In genomic region chr17:36827056-36827455, GRCh38 we compare ENCODE assay signal across 12 cellular contexts.
DNase-seq lines count a peak whose midpoint lies in the region; ATAC-seq and TF ChIP-seq lines count a peak whose summit lies in the region.
"Had no signal": no experiment of that assay in that cellular context is flagged by ENCODE, and none has a peak within 500 bp of the region (broad histone marks: within the 10 kb centered on the region; RNA-seq: fewer than 3 reads in every experiment).

No MANE protein-coding gene starts in this region.

- no peaks in the 10 kb centered on the region for H3K27me3 ChIP-seq in endodermal cell (ENCODE audit: control insufficient read depth, insufficient read depth, low read length, poor library complexity, severe bottlenecking)
- H3K27me3 ChIP-seq in gastroesophageal sphincter = peaks cover 64% of the 10 kb centered on the region
- H3K27me3 ChIP-seq: BLaER1 had no signal

- H3K4me3 ChIP-seq in endodermal cell (ENCODE audit: low read length) (no peak overlapping the region), gastroesophageal sphincter (no peak overlapping the region)
- H3K4me3 ChIP-seq: BLaER1 had no signal

- H3K9me3 Mint-ChIP-seq in endodermal cell = no peaks in the 10 kb centered on the region
- no peaks in the 10 kb centered on the region for H3K9me3 Mint-ChIP-seq in nephron
- H3K9me3 Mint-ChIP-seq: H9 had no signal

- DNase-seq in NCI-H748 (lab: John Stamatoyannopoulos, UW; ENCODE audit: unreplicated experiment) = peak; percentile 9
- no peak for DNase-seq in NCI-H748 treated with DMSO at 0.1 percent for 48 hours (lab: John Stamatoyannopoulos, UW)
- DNase-seq in endodermal cell = peak; percentile 70
- DNase-seq in DMS153 treated with DMSO at 0.1 percent for 48 hours (lab: John Stamatoyannopoulos, UW; ENCODE audit: unreplicated experiment) = no peak
- DNase-seq in kidney glomerular epithelial cell (lab: John Stamatoyannopoulos, UW) = no peak
- DNase-seq: 8988T, AML-193, H9 had no signal

- H3K4me1 ChIP-seq in endodermal cell (ENCODE audit: control insufficient read depth, insufficient read depth, low read length) (no peaks in the 10 kb centered on the region), gastroesophageal sphincter (no peaks in the 10 kb centered on the region)

- no peak for TF ChIP-seq CTCF in endodermal cell (conservative IDR thresholded peaks at IDR 0.05)
- no peak for TF ChIP-seq CTCF in nephron (IDR thresholded peaks at IDR 0.05; ENCODE audit: unreplicated experiment in 3 of 3)
- TF ChIP-seq CTCF in gastroesophageal sphincter (IDR thresholded peaks at IDR 0.05) = no peak

- H3K27ac Mint-ChIP-seq in endodermal cell (no peak overlapping the region), nephron (peak overlapping the region in 2 of 3 experiments; percentile 30 to 57)
- H3K27ac Mint-ChIP-seq: H9 had no signal

- H3K27ac ChIP-seq in endodermal cell (ENCODE audit: low read depth, low read length) (no peak overlapping the region), gastroesophageal sphincter (no peak overlapping the region)
- H3K27ac ChIP-seq: BLaER1 had no signal

- 86 to 94% methylated on average over 6 to 10 of the region's 10 CpGs for WGBS in endodermal cell (ENCODE audit: insufficient coverage in 1 of 2, insufficient read length in 1 of 2), 2 experiments
- WGBS in gastroesophageal sphincter (ENCODE audit: low coverage in 1 of 2), 2 donors = 20 to 23% methylated on average over 1 to 5 of the region's 10 CpGs

- H3K36me3 Mint-ChIP-seq in endodermal cell (ENCODE audit: low read depth) = no peaks in the 10 kb centered on the region
- no peaks in the 10 kb centered on the region for H3K36me3 Mint-ChIP-seq in nephron (ENCODE audit: low read depth)

- TF ChIP-seq POLR2A in gastroesophageal sphincter (IDR thresholded peaks at IDR 0.05) = no peak

- H3K36me3 ChIP-seq in endodermal cell (ENCODE audit: control insufficient read depth, insufficient read depth, low read length) = no peaks in the 10 kb centered on the region
- H3K36me3 ChIP-seq in gastroesophageal sphincter = no peaks in the 10 kb centered on the region
- H3K36me3 ChIP-seq: BLaER1 had no signal

- H3K9me3 ChIP-seq in endodermal cell (ENCODE audit: control insufficient read depth, low read length) (no peaks in the 10 kb centered on the region), gastroesophageal sphincter (no peaks in the 10 kb centered on the region)
- H3K9me3 ChIP-seq: BLaER1 had no signal

- no peak overlapping the region for H3K9ac ChIP-seq in endodermal cell (ENCODE audit: extremely low read depth, low read length, poor library complexity, severe bottlenecking)
- H3K9ac ChIP-seq: BLaER1 had no signal

- H3K27me3 Mint-ChIP-seq in endodermal cell (ENCODE audit: insufficient read depth) (peaks cover 3% of the 10 kb centered on the region), nephron (ENCODE audit: low read depth) (peaks cover 38% of the 10 kb centered on the region)

- H3K4me3 Mint-ChIP-seq in endodermal cell (no peak overlapping the region), nephron (peak overlapping the region in 1 of 3 experiments; percentile 8)

- H3K4me1 Mint-ChIP-seq in endodermal cell (peaks cover 30% of the 10 kb centered on the region), nephron (peaks cover 5% of the 10 kb centered on the region)

- ATAC-seq in gastroesophageal sphincter = no peak
- ATAC-seq: HepG2 had no signal

- TF ChIP-seq EP300 in gastroesophageal sphincter (IDR thresholded peaks at IDR 0.05) = no peak

Comparison
In these comparisons a context has a peak if more than half of its experiments do, and no peak if none do; other contexts are left out.
1. DNase-seq: peak in NCI-H748 (single experiment) and endodermal cell (single experiment); none in NCI-H748 treated with DMSO at 0.1 percent for 48 hours (single experiment), DMS153 treated with DMSO at 0.1 percent for 48 hours (single experiment) and kidney glomerular epithelial cell (single experiment).